ENCODE assay signal across 10 cellular contexts in genomic region chr17:16989230-16989952, GRCh38. TPM values are rescaled to one million over a fixed set of nuclear protein-coding genes. Genes with fewer than 3 reads are reported as not detected.
DNase-seq lines count a peak whose midpoint lies in the region; ATAC-seq and TF ChIP-seq lines count a peak whose summit lies in the region.
"Had no signal": no experiment of that assay in that cellular context is flagged by ENCODE, and none has a peak within 500 bp of the region (broad histone marks: within the 10 kb centered on the region; RNA-seq: fewer than 3 reads in every experiment).

No MANE protein-coding gene starts in this region.

- no peaks in the 10 kb centered on the region for H3K27me3 Mint-ChIP-seq in activated T-cell treated with anti-CD3 and anti-CD28 coated beads, Interleukin-2, amount 50 U/mL, for 4 hours (ENCODE audit: low read depth)

- no peaks in the 10 kb centered on the region for H3K9me2 ChIP-seq in SU-DHL-6 (replicated peaks; ENCODE audit: insufficient read depth, low read length)

- no peaks in the 10 kb centered on the region for H3K36me3 ChIP-seq in SU-DHL-6 (ENCODE audit: low read length)

- no peak for DNase-seq in activated T-cell treated with anti-CD3 and anti-CD28 coated beads, Interleukin-2, amount 50 U/mL, for 4 hours
- DNase-seq in activated T-cell treated with anti-CD3 and anti-CD28 coated beads, Interleukin-2, amount 50 U/mL, for 1 hour = no peak
- DNase-seq in stimulated activated effector memory CD8-positive, alpha-beta T cell treated with anti-CD3 and anti-CD28 coated beads, Interleukin-12 subunit alpha, Interleukin-12 subunit beta, amount 100 ng/mL, for 72 hours (ENCODE audit: low spot score in 2 of 2) = peak in 1 of 2 donors; percentile 69
- no peak for DNase-seq in NCI-H1694 treated with DMSO at 0.1 percent for 48 hours (lab: John Stamatoyannopoulos, UW)
- DNase-seq in NCI-H526 treated with DMSO at 0.1 percent for 48 hours (lab: John Stamatoyannopoulos, UW) = no peak
- DNase-seq in sciatic nerve (ENCODE audit: low spot score) = no peak
- DNase-seq: AML-193 had no signal

- H2AFZ ChIP-seq in SU-DHL-6 (ENCODE audit: low read depth, low read length, severe bottlenecking) = no peak overlapping the region

- H3K9me3 ChIP-seq in SU-DHL-6 (ENCODE audit: insufficient read depth, low read length) = no peaks in the 10 kb centered on the region

- peak; percentile 12 to 21 for ATAC-seq in activated T-cell treated with anti-CD3 and anti-CD28 coated beads, Interleukin-2, amount 50 U/mL, for 4 hours
- ATAC-seq in HG02798 (IDR thresholded peaks at IDR 0.05; ENCODE audit: poor library complexity, unreplicated experiment) = peak; percentile 33
- peak; percentile 6 for ATAC-seq in stimulated activated effector memory CD8-positive, alpha-beta T cell treated with anti-CD3 and anti-CD28 coated beads, Interleukin-12 subunit alpha, Interleukin-12 subunit beta, amount 100 ng/mL, for 72 hours
- ATAC-seq in sciatic nerve = no peak

- H3K4me2 ChIP-seq in SU-DHL-6 (ENCODE audit: low read depth, low read length, poor library complexity, severe bottlenecking) = peak overlapping the region; percentile 76

- TF ChIP-seq CTCF in SU-DHL-6 (IDR thresholded peaks at IDR 0.05; ENCODE audit: insufficient read depth, low read length, poor library complexity, severe bottlenecking) = no peak

- H3K4me3 Mint-ChIP-seq in activated T-cell treated with anti-CD3 and anti-CD28 coated beads, Interleukin-2, amount 50 U/mL, for 4 hours = peak overlapping the region; percentile 48
- peak overlapping the region; percentile 76 for H3K4me3 Mint-ChIP-seq in stimulated activated effector memory CD8-positive, alpha-beta T cell treated with anti-CD3 and anti-CD28 coated beads, Interleukin-12 subunit alpha, Interleukin-12 subunit beta, amount 100 ng/mL, for 72 hours

- peak overlapping the region; percentile 56 for H3K9ac ChIP-seq in SU-DHL-6 (ENCODE audit: low read length)

- peak overlapping the region; percentile 93 for H3K27ac ChIP-seq in SU-DHL-6 (ENCODE audit: low read depth, low read length)

- peak overlapping the region; percentile 46 for H3K4me3 ChIP-seq in SU-DHL-6 (ENCODE audit: insufficient read depth, low read length, poor library complexity, severe bottlenecking)

- peaks cover 37% of the 10 kb centered on the region for H3K4me1 Mint-ChIP-seq in activated T-cell treated with anti-CD3 and anti-CD28 coated beads, Interleukin-2, amount 50 U/mL, for 4 hours (ENCODE audit: low read depth)
- H3K4me1 Mint-ChIP-seq in stimulated activated effector memory CD8-positive, alpha-beta T cell treated with anti-CD3 and anti-CD28 coated beads, Interleukin-12 subunit alpha, Interleukin-12 subunit beta, amount 100 ng/mL, for 72 hours = peaks cover 57% of the 10 kb centered on the region

- no peaks in the 10 kb centered on the region for H3K79me2 ChIP-seq in SU-DHL-6 (ENCODE audit: insufficient read depth, low read length)

- no peaks in the 10 kb centered on the region for H3K9me3 Mint-ChIP-seq in activated T-cell treated with anti-CD3 and anti-CD28 coated beads, Interleukin-2, amount 50 U/mL, for 4 hours
- H3K9me3 Mint-ChIP-seq in stimulated activated effector memory CD8-positive, alpha-beta T cell treated with anti-CD3 and anti-CD28 coated beads, Interleukin-12 subunit alpha, Interleukin-12 subunit beta, amount 100 ng/mL, for 72 hours = no peaks in the 10 kb centered on the region

- no peaks in the 10 kb centered on the region for H3K27me3 ChIP-seq in SU-DHL-6 (ENCODE audit: low read length)

- peaks cover 32% of the 10 kb centered on the region for H3F3A ChIP-seq in SU-DHL-6 (ENCODE audit: insufficient read depth)

- H3K27ac Mint-ChIP-seq in stimulated activated effector memory CD8-positive, alpha-beta T cell treated with anti-CD3 and anti-CD28 coated beads, Interleukin-12 subunit alpha, Interleukin-12 subunit beta, amount 100 ng/mL, for 72 hours = peak overlapping the region; percentile 95

- H4K20me1 ChIP-seq in SU-DHL-6 (ENCODE audit: low read depth, low read length) = no peaks in the 10 kb centered on the region

- H3K36me3 Mint-ChIP-seq in activated T-cell treated with anti-CD3 and anti-CD28 coated beads, Interleukin-2, amount 50 U/mL, for 4 hours (ENCODE audit: insufficient read depth) = no peaks in the 10 kb centered on the region
- H3K36me3 Mint-ChIP-seq in stimulated activated effector memory CD8-positive, alpha-beta T cell treated with anti-CD3 and anti-CD28 coated beads, Interleukin-12 subunit alpha, Interleukin-12 subunit beta, amount 100 ng/mL, for 72 hours = peaks cover 5% of the 10 kb centered on the region

- intact Hi-C loops in sciatic nerve (cut with DNase I) = no loop called here

RNA-seq across cellular contexts. Expression of gene TNFRSF13B, which starts 17.5 kb away (rescaled TPM):
- under 1 TPM in 1 of 3 donors, not detected in 2; 0.30 TPM for total RNA-seq in activated T-cell treated with anti-CD3 and anti-CD28 coated beads, Interleukin-2, amount 50 U/mL, for 4 hours
- total RNA-seq in sciatic nerve = not detected
- total RNA-seq: LHCN-M2 had no signal

RNA-seq across cellular contexts. Expression of gene MPRIP, which starts 52.9 kb away (rescaled TPM):
- 100 to 1,000 TPM; 121 to 132 (median 132) TPM for total RNA-seq in activated T-cell treated with anti-CD3 and anti-CD28 coated beads, Interleukin-2, amount 50 U/mL, for 4 hours
- total RNA-seq in sciatic nerve = 500 TPM
